Comparison of ENCODE assay signal across 11 cellular contexts in the genomic region with DNA sequence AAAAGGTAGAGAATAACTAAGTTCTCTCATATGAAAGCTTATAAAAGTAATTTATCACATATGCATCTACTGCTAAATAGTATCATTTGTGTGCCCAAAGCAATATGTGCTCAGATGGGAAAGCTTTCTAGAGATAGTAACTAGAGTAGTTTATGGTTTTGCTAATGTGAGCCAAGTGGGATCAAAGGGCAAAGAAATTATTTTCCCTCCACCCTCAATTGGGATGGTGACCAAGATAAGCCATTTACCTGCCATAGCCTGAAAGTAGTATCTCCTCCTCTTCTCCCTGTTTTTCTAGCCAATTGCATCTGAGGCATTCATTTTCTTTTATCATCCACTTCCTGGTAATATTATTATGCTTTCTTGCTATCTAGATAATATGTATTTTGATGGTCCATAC. TPM values are rescaled to one million over a fixed set of nuclear protein-coding genes. Genes with fewer than 3 reads are reported as not detected.
"Had no signal": no experiment of that assay in that cellular context is flagged by ENCODE, and none has a peak within 500 bp of the region (broad histone marks: within the 10 kb centered on the region; RNA-seq: fewer than 3 reads in every experiment).

No MANE protein-coding gene starts in this region.

- H3K9ac ChIP-seq: GM23248 had no signal

- H3K4me3 ChIP-seq: GM23248, HAP-1, K562 had no signal

- H3K27ac ChIP-seq: GM23248, HL-60 had no signal

- H3K9me3 ChIP-seq: HAP-1 had no signal

- H3K4me1 ChIP-seq: HAP-1 had no signal

- DNase-seq: GM23248, GOT3, H7, HFFc6, IMR-90 had no signal

- H3K36me3 ChIP-seq: HAP-1 had no signal

- FAIRE-seq: K562 had no signal

- ATAC-seq: HCT116, K562 had no signal

- H2AFZ ChIP-seq: GM23248 had no signal

RNA-seq across cellular contexts. Expression of gene KCNJ16, which starts 41.9 kb away (rescaled TPM):
- total RNA-seq: GM23248, H4, HFFc6, HT1080, IMR-90 had no signal
- polyA plus RNA-seq: GM23248, IMR-90 had no signal
